ENCODE assay signal across 13 cellular contexts in genomic region chr15:69443032-69443611, GRCh38. TPM values are rescaled to one million over a fixed set of nuclear protein-coding genes. Genes with fewer than 3 reads are reported as not detected.
DNase-seq lines count a peak whose midpoint lies in the region; ATAC-seq lines count a peak whose summit lies in the region.
"Had no signal": no experiment of that assay in that cellular context is flagged by ENCODE, and none has a peak within 500 bp of the region (broad histone marks: within the 10 kb centered on the region; RNA-seq: fewer than 3 reads in every experiment).

No MANE protein-coding gene starts in this region.

- peaks cover 6% of the 10 kb centered on the region for H3K4me1 ChIP-seq in ACC112 (ENCODE audit: control insufficient read depth, insufficient read depth, low read length, unreplicated experiment)
- H3K4me1 ChIP-seq: lower lobe of right lung had no signal

- 0 out of 2 replicates have a peak overlapping the region, but pooled peaks have one; percentile 38 for H3K4me3 ChIP-seq in ACC112 (ENCODE audit: low read depth, low read length)
- H3K4me3 ChIP-seq: lower lobe of right lung had no signal

- POLR2A ChIA-PET in activated naive CD8-positive, alpha-beta T cell treated with anti-CD3 and anti-CD28 coated beads, Interleukin-2, amount 10 ng/mL, durations not matched to agents 7 days and 5 days (lab: Charles Lee) = interaction anchor here (0.7 to 4.3 kb wide), 6 partner anchors 10 to 1066 kb away, joined by 3 to 42 read pairs (median 4); partner anchors contain the start of genes KIF23 and RPLP1

- H3K4me1 Mint-ChIP-seq in activated naive CD8-positive, alpha-beta T cell treated with anti-CD3 and anti-CD28 coated beads, Interleukin-2, amount 10 ng/mL, durations not matched to agents 7 days and 5 days = peaks cover 13% of the 10 kb centered on the region

- H3K27ac ChIP-seq in ACC112 (ENCODE audit: low read depth, low read length) = no peak overlapping the region
- H3K27ac ChIP-seq: lower lobe of right lung, WERI-Rb-1 had no signal

- DNase-seq in activated naive CD8-positive, alpha-beta T cell treated with anti-CD3 and anti-CD28 coated beads, Interleukin-2, amount 10 ng/mL, durations not matched to agents 7 days and 5 days = no peak
- DNase-seq in SK-N-DZ (ENCODE audit: low spot score) (no peak), NCI-H146 (lab: John Stamatoyannopoulos, UW) (no peak)
- DNase-seq: amygdala; lower lobe of right lung; Right ventricle myocardium superior; stimulated activated CD4-positive, alpha-beta T cell treated with anti-CD3 and anti-CD28 coated beads, Interleukin-4, amount 100 ng/mL, for 4 hours; WERI-Rb-1 had no signal

- ATAC-seq in GM18909 (IDR thresholded peaks at IDR 0.05; ENCODE audit: poor library complexity, unreplicated experiment) = peak; percentile 83
- peak; percentile 88 for ATAC-seq in HG03354 (IDR thresholded peaks at IDR 0.05; ENCODE audit: poor library complexity, severe bottlenecking, unreplicated experiment)
- peak; percentile 60 for ATAC-seq in activated naive CD8-positive, alpha-beta T cell treated with anti-CD3 and anti-CD28 coated beads, Interleukin-2, amount 10 ng/mL, durations not matched to agents 7 days and 5 days (ENCODE audit: low read depth)
- ATAC-seq in HG02840 (IDR thresholded peaks at IDR 0.05; ENCODE audit: low FRiP score, unreplicated experiment) = no peak
- ATAC-seq in GM21529 (IDR thresholded peaks at IDR 0.05; ENCODE audit: unreplicated experiment) = no peak
- ATAC-seq: lower lobe of right lung had no signal

- no peaks in the 10 kb centered on the region for H3K79me2 ChIP-seq in ACC112 (ENCODE audit: control insufficient read depth, insufficient read depth, low read length, unreplicated experiment)

- H3K36me3 Mint-ChIP-seq in activated naive CD8-positive, alpha-beta T cell treated with anti-CD3 and anti-CD28 coated beads, Interleukin-2, amount 10 ng/mL, durations not matched to agents 7 days and 5 days = peaks cover 53% of the 10 kb centered on the region

- H3K36me3 ChIP-seq in ACC112 (ENCODE audit: insufficient read depth, low read length) = peaks cover 40% of the 10 kb centered on the region
- H3K36me3 ChIP-seq: lower lobe of right lung had no signal

- H3K27me3 Mint-ChIP-seq in activated naive CD8-positive, alpha-beta T cell treated with anti-CD3 and anti-CD28 coated beads, Interleukin-2, amount 10 ng/mL, durations not matched to agents 7 days and 5 days = no peaks in the 10 kb centered on the region

- peak overlapping the region; percentile 76 for H3K27ac Mint-ChIP-seq in activated naive CD8-positive, alpha-beta T cell treated with anti-CD3 and anti-CD28 coated beads, Interleukin-2, amount 10 ng/mL, durations not matched to agents 7 days and 5 days

- H3K9me3 Mint-ChIP-seq in activated naive CD8-positive, alpha-beta T cell treated with anti-CD3 and anti-CD28 coated beads, Interleukin-2, amount 10 ng/mL, durations not matched to agents 7 days and 5 days = no peaks in the 10 kb centered on the region

- no peak overlapping the region for H3K4me3 Mint-ChIP-seq in activated naive CD8-positive, alpha-beta T cell treated with anti-CD3 and anti-CD28 coated beads, Interleukin-2, amount 10 ng/mL, durations not matched to agents 7 days and 5 days

- no peak overlapping the region for H2AFZ ChIP-seq in ACC112 (ENCODE audit: low read length, unreplicated experiment)

- no peaks in the 10 kb centered on the region for H3K27me3 ChIP-seq in ACC112 (ENCODE audit: insufficient read depth, low read length)

RNA-seq across cellular contexts. Expression of gene RPLP1, which starts 9.5 kb away (rescaled TPM):
- total RNA-seq in activated naive CD8-positive, alpha-beta T cell treated with anti-CD3 and anti-CD28 coated beads, Interleukin-2, amount 10 ng/mL, durations not matched to agents 7 days and 5 days = 1,000 to 10,000 TPM; 1,785 to 1,910 TPM
- 308 and 321 TPM in 2 replicates for polyA plus RNA-seq in SK-N-DZ (2014; cell fraction: cytosol; rRNA removed)
- 179 and 197 TPM in 2 replicates for polyA plus RNA-seq in SK-N-DZ (2014; cell fraction: nucleus; rRNA removed)

RNA-seq across cellular contexts. Expression of gene KIF23, which starts 29.0 kb away (rescaled TPM):
- 10 to 100 TPM; 50.7 to 57.7 TPM for total RNA-seq in activated naive CD8-positive, alpha-beta T cell treated with anti-CD3 and anti-CD28 coated beads, Interleukin-2, amount 10 ng/mL, durations not matched to agents 7 days and 5 days
- polyA plus RNA-seq in SK-N-DZ (2014; cell fraction: cytosol; rRNA removed) = 68.6 and 79.6 TPM in 2 replicates
- 194 and 199 TPM in 2 replicates for polyA plus RNA-seq in SK-N-DZ (2014; cell fraction: nucleus; rRNA removed)

Comparison
In these comparisons a context has a peak if more than half of its experiments do, and no peak if none do; other contexts are left out.
1. ATAC-seq: peak in GM18909 (single experiment), HG03354 (single experiment) and activated naive CD8-positive, alpha-beta T cell treated with anti-CD3 and anti-CD28 coated beads, Interleukin-2, amount 10 ng/mL, durations not matched to agents 7 days and 5 days (single experiment); none in HG02840 (single experiment) and GM21529 (single experiment).